In the genomic region with DNA sequence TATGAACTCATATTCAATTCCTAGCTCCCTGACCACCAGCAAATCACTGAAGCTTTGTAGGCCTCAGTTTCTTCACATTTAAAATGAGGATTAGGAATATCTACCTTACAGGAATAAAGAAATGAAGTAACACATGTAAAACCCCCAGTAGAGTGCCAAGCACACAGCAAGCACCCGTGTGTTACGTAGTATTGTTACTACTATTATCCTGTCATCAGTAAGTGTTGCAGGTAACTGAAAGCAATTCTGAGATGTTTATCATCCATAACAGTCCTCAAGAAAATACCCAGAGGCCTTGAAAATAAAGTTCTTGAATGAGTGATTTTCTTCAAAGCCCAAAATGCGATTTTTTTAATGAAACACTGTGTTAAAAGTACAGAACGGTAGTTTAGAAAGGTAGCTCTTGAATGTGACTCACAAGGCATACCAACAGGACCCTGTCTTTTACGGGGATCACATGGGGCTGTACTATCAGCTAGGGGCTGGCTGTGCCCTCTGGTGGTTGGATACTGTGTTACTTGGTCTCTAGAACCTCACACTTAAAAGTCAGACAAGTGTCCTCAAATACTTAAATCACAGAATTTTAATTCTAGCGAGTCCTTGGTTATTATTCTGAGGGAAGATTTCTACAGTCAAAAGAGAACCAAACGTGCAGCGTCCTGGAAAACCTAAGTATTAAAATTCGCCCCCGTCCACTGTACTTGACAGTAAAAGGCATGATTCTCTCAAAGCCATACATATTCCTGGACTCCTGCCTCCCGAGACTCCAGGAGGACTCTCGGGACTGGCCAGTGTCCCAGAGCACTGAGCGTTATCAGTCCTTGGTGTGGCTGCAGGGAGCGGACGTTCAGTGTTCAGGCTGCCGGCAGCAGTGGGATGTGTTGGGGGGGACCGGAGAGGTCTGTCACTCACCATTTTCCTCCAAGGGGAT, we compare ENCODE assay signal across 8 cellular contexts. TPM values are rescaled to one million over a fixed set of nuclear protein-coding genes. Genes with fewer than 3 reads are reported as not detected.
DNase-seq lines count a peak whose midpoint lies in the region; ATAC-seq lines count a peak whose summit lies in the region.

No MANE protein-coding gene starts in this region.

- peak overlapping the region; percentile 96 to 97 for H3K27ac ChIP-seq in esophagus (ENCODE audit: low read depth in 2 of 2, low read length in 1 of 2)

- H3K4me1 ChIP-seq in NT2/D1 (ENCODE audit: insufficient read depth, insufficient read length) (no peaks in the 10 kb centered on the region), esophagus (ENCODE audit: control insufficient read depth in 2 of 2, insufficient read depth in 2 of 2, low read length in 1 of 2) (peaks cover 0 to 2% of the 10 kb centered on the region in 2 donors)

- WGBS in esophagus, 2 donors = 1% methylated on average over 17 of the region's 17 CpGs

- peak overlapping the region; percentile 97 for H3K4me3 ChIP-seq in NT2/D1 (ENCODE audit: insufficient read length, low read depth)
- peak overlapping the region; percentile 87 to 98 for H3K4me3 ChIP-seq in esophagus (ENCODE audit: low read depth in 1 of 2, low read length in 2 of 2)

- H3K36me3 ChIP-seq in NT2/D1 (ENCODE audit: insufficient read depth, insufficient read length, low read length) (peaks cover 33% of the 10 kb centered on the region), esophagus (ENCODE audit: control insufficient read depth in 2 of 2, insufficient read depth in 2 of 2, low read length in 1 of 2) (peaks cover 0 to 2% of the 10 kb centered on the region in 2 donors)

- ATAC-seq in GM19438 (IDR thresholded peaks at IDR 0.05; ENCODE audit: low read depth, unreplicated experiment) (peak; percentile 90), HG03565 (IDR thresholded peaks at IDR 0.05; ENCODE audit: unreplicated experiment) (peak; percentile 85)
- peak; percentile 95 for ATAC-seq in stimulated activated naive CD8-positive, alpha-beta T cell treated with anti-CD3 and anti-CD28 coated beads, Interleukin-15, Interleukin-2, amounts not matched to agents 100 U/mL and 50 U/mL, for 24 hours

- no peaks in the 10 kb centered on the region for H3K27me3 ChIP-seq in NT2/D1 (ENCODE audit: insufficient read depth, insufficient read length)
- H3K27me3 ChIP-seq in esophagus (ENCODE audit: control insufficient read depth in 1 of 2, insufficient read depth in 2 of 2, low read length in 2 of 2) = no peaks in the 10 kb centered on the region

- H3K9ac ChIP-seq in NT2/D1 (ENCODE audit: insufficient read length, low read depth) = peak overlapping the region; percentile 97

- H3K9me3 ChIP-seq in NT2/D1 (ENCODE audit: insufficient read depth, low read length) (no peaks in the 10 kb centered on the region), esophagus (ENCODE audit: control insufficient read depth in 2 of 2, insufficient read depth in 1 of 2, low read depth in 1 of 2, low read length in 1 of 2) (no peaks in the 10 kb centered on the region)

- DNase-seq in COR-L47 (lab: John Stamatoyannopoulos, UW) (peak; percentile 62), NT2/D1 (ENCODE audit: low read depth, low spot score) (peak; percentile 66), activated T-cell treated with anti-CD3 and anti-CD28 coated beads for 4 hours (peak; percentile 62), myocyte (ENCODE audit: low read depth) (peak; percentile 77)
- DNase-seq in stimulated activated naive CD8-positive, alpha-beta T cell treated with anti-CD3 and anti-CD28 coated beads, Interleukin-15, Interleukin-2, amounts not matched to agents 100 U/mL and 50 U/mL, for 24 hours = peak; percentile 66

RNA-seq across cellular contexts. Expression of gene NDUFB6, which starts 0.7 kb away (rescaled TPM):
- 10 to 100 TPM; 26.2 to 37.4 TPM for polyA plus RNA-seq in esophagus
- 76.1 and 78.4 TPM in 2 replicates for total RNA-seq in myocyte
- 88.8 TPM for polyA plus RNA-seq in myocyte (2012)

RNA-seq across cellular contexts. Expression of gene TOPORS, which starts 19.8 kb away (rescaled TPM):
- polyA plus RNA-seq in esophagus = 1 to 10 TPM; 5.7 to 6.5 TPM
- 23.4 and 24.6 TPM in 2 replicates for total RNA-seq in myocyte
- polyA plus RNA-seq in myocyte (2012) = 6.7 TPM

RNA-seq across cellular contexts. Expression of gene SMIM27, which starts 20.1 kb away (rescaled TPM):
- polyA plus RNA-seq in esophagus = 1 to 10 TPM; 4.4 to 5.4 TPM
- total RNA-seq in myocyte = 6.2 and 6.5 TPM in 2 replicates
- 41.7 TPM for polyA plus RNA-seq in myocyte (2012)

RNA-seq across cellular contexts. Expression of gene RIGI, which starts 46.2 kb away (rescaled TPM):
- polyA plus RNA-seq in esophagus = 1 to 10 TPM; 4.5 to 4.7 TPM
- total RNA-seq in myocyte = 17.3 and 18.0 TPM in 2 replicates
- 4.0 TPM for polyA plus RNA-seq in myocyte (2012)

Comparison
In these comparisons a context has a peak if more than half of its experiments do, and no peak if none do; other contexts are left out.
1. Peak in every context shown above with its lines: DNase-seq, ATAC-seq, H3K4me3 ChIP-seq and H3K27ac ChIP-seq.